ENCODE assay signal across 13 cellular contexts in genomic region chr11:8258771-8259170, GRCh38. TPM values are rescaled to one million over a fixed set of nuclear protein-coding genes. Genes with fewer than 3 reads are reported as not detected.
DNase-seq lines count a peak whose midpoint lies in the region; ATAC-seq and TF ChIP-seq lines count a peak whose summit lies in the region.
"Had no signal": no experiment of that assay in that cellular context is flagged by ENCODE, and none has a peak within 500 bp of the region (broad histone marks: within the 10 kb centered on the region; RNA-seq: fewer than 3 reads in every experiment).

No MANE protein-coding gene starts in this region.

- no peak for ATAC-seq in GM18867 (IDR thresholded peaks at IDR 0.05; ENCODE audit: unreplicated experiment)
- no peak for ATAC-seq in HG03378 (IDR thresholded peaks at IDR 0.05; ENCODE audit: unreplicated experiment)

- intact Hi-C loops in PC-9 (cut with micrococcal nuclease; ENCODE audit: unreplicated experiment): no loop called here

- H3K27ac ChIP-seq in PC-9: no peak overlapping the region

- CTCF ChIA-PET in PC-9 (lab: Charles Lee): no interaction called here

- H3K4me2 ChIP-seq in PC-9: 0 out of 2 replicates have a peak overlapping the region, but pooled peaks have one; percentile 12

- no peaks in the 10 kb centered on the region for H3K27me3 ChIP-seq in PC-9 (ENCODE audit: insufficient read depth, low read depth)

- no peaks in the 10 kb centered on the region for H3K36me3 ChIP-seq in PC-9 (ENCODE audit: low read depth)
- H3K36me3 ChIP-seq: tibial artery had no signal

- no peaks in the 10 kb centered on the region for H3K9me3 ChIP-seq in PC-9 (ENCODE audit: insufficient read depth, low read depth)
- H3K9me3 ChIP-seq: tibial artery had no signal

- H3K4me3 ChIP-seq in PC-9: no peak overlapping the region
- no peak overlapping the region for H3K4me3 ChIP-seq in fibroblast of villous mesenchyme (ENCODE audit: low read depth, low read length)
- H3K4me3 ChIP-seq in skeletal muscle cell (ENCODE audit: low read depth, low read length): no peak overlapping the region
- H3K4me3 ChIP-seq: tibial artery had no signal

- no peaks in the 10 kb centered on the region for H3K79me2 ChIP-seq in PC-9 (ENCODE audit: low read depth)

- TF ChIP-seq CTCF in PC-9 (conservative IDR thresholded peaks at IDR 0.05) (no peak), fibroblast of villous mesenchyme (IDR thresholded peaks at IDR 0.05; ENCODE audit: insufficient read depth, low read depth, low read length) (no peak)

- no peaks in the 10 kb centered on the region for H3K9me2 ChIP-seq in PC-9 (ENCODE audit: insufficient read depth)

- no peaks in the 10 kb centered on the region for H4K20me1 ChIP-seq in PC-9 (ENCODE audit: insufficient read depth)

- POLR2A ChIA-PET in PC-9 (lab: Charles Lee; ENCODE audit: unreplicated experiment): no interaction called here

- no TSS peak for BruUV-seq in PC-9 (replicated peaks; lab: Mats Ljungman, UMichigan)

- H2AFZ ChIP-seq in PC-9: no peak overlapping the region

- no peaks in the 10 kb centered on the region for H3F3A ChIP-seq in PC-9 (ENCODE audit: insufficient read depth, low read depth)

- DNase-seq in NCI-H1436 (lab: John Stamatoyannopoulos, UW) (peak; percentile 21), NCI-H1436 treated with DMSO at 0.1 percent for 48 hours (lab: John Stamatoyannopoulos, UW) (no peak), PC-9 (peak in 1 of 2 experiments; percentile 66), fibroblast of villous mesenchyme (ENCODE audit: low read depth) (peak; percentile 9), skeletal muscle cell (ENCODE audit: low read depth) (peak; percentile 12), activated gamma-delta T cell (lab: John Stamatoyannopoulos, UW) (no peak)
- DNase-seq: 8988T; effector memory CD4-positive, alpha-beta T cell; NCI-H187 had no signal

- H3K4me1 ChIP-seq in PC-9 (replicated peaks; ENCODE audit: insufficient read depth): 0 out of 2 replicates have a peak, but pooled peaks cover 4% of the 10 kb centered on the region

RNA-seq across cellular contexts. Expression of gene LMO1, which starts 4.9 kb away (rescaled TPM):
- total RNA-seq in PC-9 (2021): not detected in 2 replicates
- not detected in 2 replicates for total RNA-seq in fibroblast of villous mesenchyme
- total RNA-seq: T-helper 1 cell treated with Interleukin-12 subunit alpha and Interleukin-12 subunit beta and Interleukin-4 antibody, amounts not matched to agents 30 ng/mL and 1 ng/mL, for 36 hours had no signal

Comparison
In these comparisons a context has a peak if more than half of its experiments do, and no peak if none do; other contexts are left out.
1. DNase-seq: peak in NCI-H1436 (single experiment), fibroblast of villous mesenchyme (single experiment) and skeletal muscle cell (single experiment); none in NCI-H1436 treated with DMSO at 0.1 percent for 48 hours (single experiment) and activated gamma-delta T cell (single experiment).